In the genomic region with DNA sequence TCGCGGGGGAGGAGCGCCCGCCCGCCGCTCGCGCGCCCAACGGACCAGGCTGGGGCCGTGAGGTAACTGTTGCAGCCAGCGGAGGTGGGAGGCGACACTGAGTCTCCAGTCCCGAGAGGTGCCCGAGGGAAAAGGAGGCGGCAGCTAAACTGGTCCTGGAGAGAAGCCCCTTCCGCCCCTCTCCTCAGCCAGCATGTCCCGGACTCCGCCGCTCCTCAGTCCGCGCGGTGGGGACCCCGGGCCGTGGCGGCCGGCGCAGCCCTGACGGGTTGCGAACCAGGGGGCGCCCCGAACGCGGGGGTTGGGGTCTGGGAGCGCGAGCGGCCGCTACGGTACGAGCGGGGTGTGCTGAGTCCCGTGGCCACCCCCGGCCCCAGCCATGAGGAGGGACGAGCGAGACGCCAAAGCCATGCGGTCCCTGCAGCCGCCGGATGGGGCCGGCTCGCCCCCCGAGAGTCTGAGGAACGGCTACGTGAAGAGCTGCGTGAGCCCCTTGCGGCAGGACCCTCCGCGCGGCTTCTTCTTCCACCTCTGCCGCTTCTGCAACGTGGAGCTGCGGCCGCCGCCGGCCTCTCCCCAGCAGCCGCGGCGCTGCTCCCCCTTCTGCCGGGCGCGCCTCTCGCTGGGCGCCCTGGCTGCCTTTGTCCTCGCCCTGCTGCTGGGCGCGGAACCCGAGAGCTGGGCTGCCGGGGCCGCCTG, we compare ENCODE assay signal across 8 cellular contexts. TPM values are rescaled to one million over a fixed set of nuclear protein-coding genes. Genes with fewer than 3 reads are reported as not detected.
DNase-seq lines count a peak whose midpoint lies in the region; TF ChIP-seq lines count a peak whose summit lies in the region.

A gene (plus strand): TSS at position 108 of the 699 bp plus-strand sequence. CDS start 272 bp downstream, at position 380.

- H3K9me3 ChIP-seq in MM.1S (replicated peaks; ENCODE audit: insufficient read depth, low read length) (no peaks in the 10 kb centered on the region), right atrium auricular region (no peaks in the 10 kb centered on the region), prostate gland (no peaks in the 10 kb centered on the region)

- TF ChIP-seq POLR2A in prostate gland (IDR thresholded peaks at IDR 0.05) = peak; percentile 60

- H3K9ac ChIP-seq in MM.1S (ENCODE audit: low read length) = peak within 1 kb of the TSS; percentile 91

- H3K4me2 ChIP-seq in MM.1S (ENCODE audit: low read depth, low read length) = peak within 1 kb of the TSS; percentile 78

- H3K4me1 ChIP-seq in MM.1S (ENCODE audit: low read length) (0 out of 2 replicates have a peak, but pooled peaks cover 7% of the 10 kb centered on the region), right atrium auricular region (peaks cover 0 to 7% of the 10 kb centered on the region in 2 donors), prostate gland (replicated peaks) (peaks cover 2% of the 10 kb centered on the region)

- intact Hi-C loops in prostate gland (cut with DNase I) = loop anchor here (5.0 to 10.0 kb wide), 2 partner anchors 107 to 251 kb away; a partner anchor contains a TSS

- peak within 1 kb of the TSS; percentile 69 for H2AFZ ChIP-seq in MM.1S (ENCODE audit: low read length)

- H3K27ac ChIP-seq in MM.1S (ENCODE audit: low read length) = peak within 1 kb of the TSS; percentile 75
- peak within 1 kb of the TSS; percentile 91 to 93 for H3K27ac ChIP-seq in right atrium auricular region
- H3K27ac ChIP-seq in prostate gland = peak within 1 kb of the TSS; percentile 90 to 91

- H3K4me3 ChIP-seq in H7 (ENCODE audit: insufficient read depth, low read depth, low read length) = peak within 1 kb of the TSS; percentile 86
- H3K4me3 ChIP-seq in MM.1S (ENCODE audit: low read length) = peak within 1 kb of the TSS; percentile 76
- H3K4me3 ChIP-seq in right atrium auricular region = peak within 1 kb of the TSS; percentile 87 to 96
- H3K4me3 ChIP-seq in prostate gland = peak within 1 kb of the TSS; percentile 87 to 89

- DNase-seq in GM03348 (ENCODE audit: low spot score) (peak; percentile 75), H7 (peak; percentile 92), MM.1S (peak; percentile 91), SW480 (ENCODE audit: low spot score) (peak; percentile 83), right atrium auricular region (ENCODE audit: low spot score) (peak; percentile 77), prostate gland (ENCODE audit: low spot score) (peak; percentile 88), dedifferentiated amniotic fluid mesenchymal stem cell (ENCODE audit: extremely low spot score) (no peak)
- peak; percentile 47 for DNase-seq in activated naive CD8-positive, alpha-beta T cell treated with anti-CD3 and anti-CD28 coated beads, Interleukin-2, amount 50 U/mL, for 16 hours (ENCODE audit: low read depth, low spot score)

- under 1% methylated on average over 30 of the region's 79 CpGs for WGBS in prostate gland

- no peaks in the 10 kb centered on the region for H4K20me1 ChIP-seq in MM.1S (ENCODE audit: insufficient read depth, low read length)

- H3K9me2 ChIP-seq in MM.1S (replicated peaks; ENCODE audit: insufficient read depth, low read length) = no peaks in the 10 kb centered on the region

- H3K27me3 ChIP-seq in H7 (ENCODE audit: control insufficient read depth, insufficient read depth, low read length) (peaks cover 30% of the 10 kb centered on the region), MM.1S (replicated peaks; ENCODE audit: insufficient read depth, low read length) (no peaks in the 10 kb centered on the region), right atrium auricular region (no peaks in the 10 kb centered on the region), prostate gland (replicated peaks; ENCODE audit: insufficient read depth) (no peaks in the 10 kb centered on the region)

- no peak for TF ChIP-seq CTCF in MM.1S (IDR thresholded peaks at IDR 0.05; ENCODE audit: low read length)
- peak in 1 of 2 donors; percentile 39 for TF ChIP-seq CTCF in right atrium auricular region (IDR thresholded peaks at IDR 0.05)
- TF ChIP-seq CTCF in prostate gland (IDR thresholded peaks at IDR 0.05) = peak in 2 of 4 experiments; percentile 11 to 26

- no peaks in the 10 kb centered on the region for H3F3A ChIP-seq in MM.1S (ENCODE audit: insufficient read depth, low read length)

- no peaks in the 10 kb centered on the region for H3K36me3 ChIP-seq in H7 (replicated peaks; ENCODE audit: control insufficient read depth, insufficient read depth, low read length)
- H3K36me3 ChIP-seq in MM.1S (replicated peaks; ENCODE audit: insufficient read depth, low read length) = no peaks in the 10 kb centered on the region
- no peaks in the 10 kb centered on the region for H3K36me3 ChIP-seq in right atrium auricular region
- H3K36me3 ChIP-seq in prostate gland = no peaks in the 10 kb centered on the region

- H3K79me2 ChIP-seq in MM.1S (ENCODE audit: low read length) = 0 out of 2 replicates have a peak, but pooled peaks cover 8% of the 10 kb centered on the region

RNA-seq across cellular contexts. Expression of the gene that starts here (rescaled TPM):
- total RNA-seq in H7 (2014; rRNA removed; shearing (Covaris generic)) = 6.6 and 8.1 TPM in 2 replicates
- total RNA-seq in right atrium auricular region = 10 to 100 TPM; 13.9 to 15.3 TPM
- total RNA-seq in prostate gland = 10 to 100 TPM; 21.1 to 23.4 TPM
